ENCODE assay signal across 20 cellular contexts in the genomic region with DNA sequence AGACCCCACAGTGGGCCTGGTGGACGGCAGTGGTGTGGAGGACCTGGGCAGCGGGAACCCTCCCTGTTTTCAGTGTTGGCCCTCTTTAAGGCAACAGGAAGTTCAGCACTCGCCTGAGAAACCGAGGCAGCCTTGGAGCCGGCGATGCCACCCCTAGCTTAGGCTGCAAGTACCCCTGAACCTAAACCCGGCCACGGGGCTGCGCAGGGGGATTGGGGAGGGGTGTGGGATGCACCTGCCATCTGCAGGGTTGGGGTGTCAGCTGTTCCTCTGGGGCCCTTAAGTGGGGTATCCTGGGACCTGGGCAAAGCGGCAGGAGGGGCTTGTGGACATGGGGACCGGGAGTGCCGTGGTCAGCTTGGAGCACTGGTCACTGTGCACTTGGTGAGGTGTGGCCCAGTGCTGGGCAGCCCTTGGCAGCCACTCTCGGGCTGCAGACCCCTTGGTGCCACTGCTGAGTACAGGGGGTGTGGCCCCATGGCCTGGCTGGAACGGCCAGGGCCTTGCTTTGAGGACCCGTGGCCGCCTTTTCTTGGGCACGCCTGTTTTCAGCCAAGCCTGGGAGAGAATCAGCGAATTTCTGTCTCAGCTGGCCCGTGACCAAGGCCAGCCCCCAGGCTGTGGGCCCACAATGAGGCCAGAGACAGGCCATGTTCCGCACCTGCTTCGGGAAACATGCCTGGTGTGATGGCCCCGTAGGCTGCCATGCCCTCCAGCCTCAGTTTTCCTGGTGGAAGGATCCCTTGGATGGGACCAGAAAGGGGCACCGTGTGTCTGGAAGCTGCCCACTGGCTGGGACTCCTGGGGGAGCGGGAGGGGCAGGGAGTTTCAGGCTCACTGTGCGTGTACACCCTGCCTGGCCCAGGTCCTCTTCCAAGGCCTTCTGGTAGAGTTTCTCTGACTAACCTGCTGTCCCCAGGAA. TPM values are rescaled to one million over a fixed set of nuclear protein-coding genes. Genes with fewer than 3 reads are reported as not detected.
DNase-seq lines count a peak whose midpoint lies in the region; ATAC-seq and TF ChIP-seq lines count a peak whose summit lies in the region.
"Had no signal": no experiment of that assay in that cellular context is flagged by ENCODE, and none has a peak within 500 bp of the region (broad histone marks: within the 10 kb centered on the region; RNA-seq: fewer than 3 reads in every experiment).

No MANE protein-coding gene starts in this region.

- WGBS in right cardiac atrium = 84% methylated on average over 25 of the region's 25 CpGs
- WGBS in spleen, 5 donors = 86 to 97% (median 92%) methylated on average over 23 to 25 of the region's 25 CpGs

- H3K4me1 Mint-ChIP-seq in activated CD8-positive, alpha-beta T cell treated with anti-CD3 and anti-CD28 coated beads, Interleukin-2, amount 10 ng/mL, durations not matched to agents 7 days and 5 days (ENCODE audit: low read depth) = peaks cover 36% of the 10 kb centered on the region

- no peaks in the 10 kb centered on the region for H3K9me3 Mint-ChIP-seq in activated CD8-positive, alpha-beta T cell treated with anti-CD3 and anti-CD28 coated beads, Interleukin-2, amount 10 ng/mL, durations not matched to agents 7 days and 5 days (ENCODE audit: insufficient read depth)
- H3K9me3 Mint-ChIP-seq: activated naive CD4-positive, alpha-beta T cell treated with anti-CD3 and anti-CD28 coated beads, Interleukin-2, amount 50 U/mL, for 72 hours; stimulated activated effector memory CD8-positive, alpha-beta T cell treated with anti-CD3 and anti-CD28 coated beads, Interleukin-12 subunit alpha, Interleukin-12 subunit beta, amount 100 ng/mL, for 72 hours had no signal

- peaks cover 11% of the 10 kb centered on the region for H3K4me1 ChIP-seq in right cardiac atrium (ENCODE audit: control insufficient read depth, insufficient read depth, low read length)
- H3K4me1 ChIP-seq in spleen = peaks cover 28 to 54% (median 42%) of the 10 kb centered on the region in 6 donors

- H3K27ac ChIP-seq in right cardiac atrium (ENCODE audit: low read length) (no peak overlapping the region), spleen (no peak overlapping the region)
- H3K27ac ChIP-seq: skin epidermis had no signal

- H3K4me3 ChIP-seq in right cardiac atrium (ENCODE audit: low read length) = no peak overlapping the region
- H3K4me3 ChIP-seq in spleen = no peak overlapping the region
- H3K4me3 ChIP-seq: skin epidermis had no signal

- no peak for TF ChIP-seq CTCF in spleen (IDR thresholded peaks at IDR 0.05 in 8 of 11, conservative IDR thresholded peaks at IDR 0.05 in 3 of 11)

- CTCF ChIA-PET in activated CD8-positive, alpha-beta T cell treated with anti-CD3 and anti-CD28 coated beads, Interleukin-2, amount 10 ng/mL, durations not matched to agents 7 days and 5 days (lab: Charles Lee) = no interaction called here

- POLR2A ChIA-PET in activated CD8-positive, alpha-beta T cell treated with anti-CD3 and anti-CD28 coated beads, Interleukin-2, amount 10 ng/mL, durations not matched to agents 7 days and 5 days (lab: Charles Lee) = no interaction called here

- ATAC-seq in right cardiac atrium = no peak
- no peak for ATAC-seq in activated CD8-positive, alpha-beta T cell treated with anti-CD3 and anti-CD28 coated beads, Interleukin-2, amount 10 ng/mL, durations not matched to agents 7 days and 5 days
- ATAC-seq: activated naive CD4-positive, alpha-beta T cell treated with anti-CD3 and anti-CD28 coated beads, Interleukin-2, amount 50 U/mL, for 72 hours; stimulated activated effector memory CD8-positive, alpha-beta T cell treated with anti-CD3 and anti-CD28 coated beads, Interleukin-12 subunit alpha, Interleukin-12 subunit beta, amount 100 ng/mL, for 72 hours had no signal

- peaks cover 0 to 48% (median 31%) of the 10 kb centered on the region in 6 donors for H3K36me3 ChIP-seq in spleen

- H3K27me3 ChIP-seq in right cardiac atrium (ENCODE audit: control insufficient read depth, insufficient read depth) (no peaks in the 10 kb centered on the region), spleen (replicated peaks in 1 of 7) (no peaks in the 10 kb centered on the region)

- no peak for TF ChIP-seq POLR2A in spleen (IDR thresholded peaks at IDR 0.05)

- no peaks in the 10 kb centered on the region for H3K9me3 ChIP-seq in right cardiac atrium (ENCODE audit: control insufficient read depth, low read length)
- no peaks in the 10 kb centered on the region for H3K9me3 ChIP-seq in spleen

- no peak overlapping the region for H3K4me3 Mint-ChIP-seq in activated CD8-positive, alpha-beta T cell treated with anti-CD3 and anti-CD28 coated beads, Interleukin-2, amount 10 ng/mL, durations not matched to agents 7 days and 5 days
- H3K4me3 Mint-ChIP-seq: stimulated activated effector memory CD8-positive, alpha-beta T cell treated with anti-CD3 and anti-CD28 coated beads, Interleukin-12 subunit alpha, Interleukin-12 subunit beta, amount 100 ng/mL, for 72 hours had no signal

- H3K27ac Mint-ChIP-seq in activated CD8-positive, alpha-beta T cell treated with anti-CD3 and anti-CD28 coated beads, Interleukin-2, amount 10 ng/mL, durations not matched to agents 7 days and 5 days = no peak overlapping the region
- H3K27ac Mint-ChIP-seq: stimulated activated effector memory CD8-positive, alpha-beta T cell treated with anti-CD3 and anti-CD28 coated beads, Interleukin-12 subunit alpha, Interleukin-12 subunit beta, amount 100 ng/mL, for 72 hours had no signal

- H3K27me3 Mint-ChIP-seq in activated CD8-positive, alpha-beta T cell treated with anti-CD3 and anti-CD28 coated beads, Interleukin-2, amount 10 ng/mL, durations not matched to agents 7 days and 5 days (ENCODE audit: low read depth) = no peaks in the 10 kb centered on the region
- H3K27me3 Mint-ChIP-seq: CD4-positive, alpha-beta memory T cell had no signal

- DNase-seq in right cardiac atrium (peak in 2 of 3 donors; percentile 44), cardiac septum (ENCODE audit: low spot score) (no peak), spleen (peak; percentile 75), activated T-cell treated with anti-CD3 and anti-CD28 coated beads for 4 hours (no peak)
- DNase-seq in activated CD8-positive, alpha-beta T cell treated with anti-CD3 and anti-CD28 coated beads, Interleukin-2, amount 10 ng/mL, durations not matched to agents 7 days and 5 days = no peak
- DNase-seq: activated CD4-positive, alpha-beta T cell treated with anti-CD3 and anti-CD28 coated beads for 1 hour; aorta; CD4-positive, alpha-beta memory T cell; central memory CD4-positive, alpha-beta T cell; glutamatergic neuron; kidney glomerular epithelial cell; NCI-H187; NCI-H69; SHP77; stimulated activated CD4-positive, alpha-beta T cell treated with anti-CD3 and anti-CD28 coated beads, Interleukin-2, amount 100 ng/mL, for 24 hours; T-helper 1 cell had no signal

- H3K36me3 Mint-ChIP-seq in activated CD8-positive, alpha-beta T cell treated with anti-CD3 and anti-CD28 coated beads, Interleukin-2, amount 10 ng/mL, durations not matched to agents 7 days and 5 days (ENCODE audit: low read depth) = peaks cover 44% of the 10 kb centered on the region

- intact Hi-C loops in right cardiac atrium (cut with DNase I) = no loop called here
- intact Hi-C loops in cardiac septum (cut with DNase I) = no loop called here
- intact Hi-C loops in spleen (cut with DNase I; ENCODE audit: low total_unique reads) = no loop called here

TF ChIP-seq in PFSK-1, 5 proteins besides CTCF, POLR2A, EP300 and RAD21:
- peak; percentile 13; the same call in 1 of the 2 replicates for TF ChIP-seq POLR2AphosphoS5 (IDR thresholded peaks at IDR 0.05; ENCODE audit: low read depth, low read length)
- TF ChIP-seq FOXP2 (optimal IDR thresholded peaks at IDR 0.05; ENCODE audit: borderline replicate concordance, extremely low read depth, extremely low read length, insufficient read depth) = no peak
TF ChIP-seq in PFSK-1: peak in this region for 1.

RNA-seq across cellular contexts. Expression of a gene that starts 4.1 kb away (rescaled TPM):
- total RNA-seq in right cardiac atrium (10 to 100 TPM in 1 of 4 donors, 1 to 10 TPM in 3; 5.9 to 11.4 (median 9.6) TPM), cardiac septum (6.3 TPM), spleen (1 to 10 TPM; 2.9 to 7.5 (median 3.7) TPM)
- polyA plus RNA-seq in right cardiac atrium (18.6 TPM), spleen (1 to 10 TPM; 4.7 to 7.7 (median 6.9) TPM)
- 71.9 TPM for polyA plus RNA-seq in PFSK-1 (2012; ENCODE audit: insufficient read length, low read depth)
- 10 to 100 TPM; 39.2 to 40.4 TPM for total RNA-seq in activated CD8-positive, alpha-beta T cell treated with anti-CD3 and anti-CD28 coated beads, Interleukin-2, amount 10 ng/mL, durations not matched to agents 7 days and 5 days

RNA-seq across cellular contexts. Expression of a gene that starts 4.8 kb away (rescaled TPM):
- 100 to 1,000 TPM in 3 of 4 donors, 10 to 100 TPM in 1; 83.3 to 142 (median 112) TPM for total RNA-seq in right cardiac atrium
- polyA plus RNA-seq in right cardiac atrium = 310 TPM
- 117 TPM for total RNA-seq in cardiac septum
- 439 TPM for polyA plus RNA-seq in PFSK-1 (2012; ENCODE audit: insufficient read length, low read depth)
- total RNA-seq in spleen = 10 to 100 TPM; 36.2 to 68.5 (median 43.2) TPM
- polyA plus RNA-seq in spleen = 100 to 1,000 TPM in 2 of 3 donors, 10 to 100 TPM in 1; 71.7 to 160 (median 121) TPM
- 100 to 1,000 TPM; 102 to 104 TPM for total RNA-seq in activated CD8-positive, alpha-beta T cell treated with anti-CD3 and anti-CD28 coated beads, Interleukin-2, amount 10 ng/mL, durations not matched to agents 7 days and 5 days

RNA-seq across cellular contexts. Expression of a gene that starts 24.2 kb away (rescaled TPM):
- total RNA-seq in right cardiac atrium (10 to 100 TPM; 42.1 to 50.3 (median 47.9) TPM), cardiac septum (56.2 TPM), spleen (100 to 1,000 TPM in 4 of 7 donors, 10 to 100 TPM in 3; 62.3 to 134 (median 106) TPM)
- polyA plus RNA-seq in right cardiac atrium (48.6 TPM), spleen (100 to 1,000 TPM in 2 of 3 donors, 10 to 100 TPM in 1; 61.3 to 133 (median 119) TPM)
- 410 TPM for polyA plus RNA-seq in PFSK-1 (2012; ENCODE audit: insufficient read length, low read depth)
- total RNA-seq in activated CD8-positive, alpha-beta T cell treated with anti-CD3 and anti-CD28 coated beads, Interleukin-2, amount 10 ng/mL, durations not matched to agents 7 days and 5 days = 100 to 1,000 TPM; 107 to 128 TPM

RNA-seq across cellular contexts. Expression of a gene that starts 24.4 kb away (rescaled TPM):
- total RNA-seq in right cardiac atrium (10 to 100 TPM; 13.2 to 24.4 (median 16.8) TPM), cardiac septum (19.1 TPM), spleen (10 to 100 TPM; 22.5 to 36.6 (median 29.1) TPM)
- polyA plus RNA-seq in right cardiac atrium (20.9 TPM), spleen (10 to 100 TPM; 56.0 to 93.5 (median 79.8) TPM)
- 52.5 TPM for polyA plus RNA-seq in PFSK-1 (2012; ENCODE audit: insufficient read length, low read depth)
- 10 to 100 TPM; 21.3 to 28.4 TPM for total RNA-seq in activated CD8-positive, alpha-beta T cell treated with anti-CD3 and anti-CD28 coated beads, Interleukin-2, amount 10 ng/mL, durations not matched to agents 7 days and 5 days

RNA-seq across cellular contexts. Expression of a gene that starts 41.4 kb away (rescaled TPM):
- total RNA-seq in right cardiac atrium = 1 to 10 TPM; 5.0 to 7.8 (median 6.7) TPM
- polyA plus RNA-seq in right cardiac atrium = 10.9 TPM
- 8.2 TPM for total RNA-seq in cardiac septum
- 99.0 TPM for polyA plus RNA-seq in PFSK-1 (2012; ENCODE audit: insufficient read length, low read depth)
- total RNA-seq in spleen = 10 to 100 TPM; 10.7 to 24.2 (median 19.0) TPM
- 10 to 100 TPM; 20.7 to 40.1 (median 21.4) TPM for polyA plus RNA-seq in spleen
- total RNA-seq in activated CD8-positive, alpha-beta T cell treated with anti-CD3 and anti-CD28 coated beads, Interleukin-2, amount 10 ng/mL, durations not matched to agents 7 days and 5 days = 10 to 100 TPM; 42.3 to 43.7 TPM

Comparison
In these comparisons a context has a peak if more than half of its experiments do, and no peak if none do; other contexts are left out.
1. DNase-seq: peak in right cardiac atrium (2 of 3) and spleen (single experiment); none in cardiac septum (single experiment), activated CD8-positive, alpha-beta T cell treated with anti-CD3 and anti-CD28 coated beads, Interleukin-2, amount 10 ng/mL, durations not matched to agents 7 days and 5 days (single experiment) and activated T-cell treated with anti-CD3 and anti-CD28 coated beads for 4 hours (single experiment).